34 cellular contexts compared by ENCODE assay signal in genomic region chr7:48617988-48618387, GRCh38.
DNase-seq lines count a peak whose midpoint lies in the region; ATAC-seq, FAIRE-seq and TF ChIP-seq lines count a peak whose summit lies in the region.
"Had no signal": no experiment of that assay in that cellular context is flagged by ENCODE, and none has a peak within 500 bp of the region (broad histone marks: within the 10 kb centered on the region; RNA-seq: fewer than 3 reads in every experiment).

No MANE protein-coding gene starts in this region.

- no peak overlapping the region for H3K4me2 ChIP-seq in DND-41 (ENCODE audit: insufficient read depth, low read length)
- H3K4me2 ChIP-seq in OCI-LY1 (ENCODE audit: low read length) = no peak overlapping the region

- H3K79me2 ChIP-seq in DND-41 (ENCODE audit: insufficient read depth, low read length) (no peaks in the 10 kb centered on the region), OCI-LY1 (ENCODE audit: insufficient read depth, low read length) (no peaks in the 10 kb centered on the region)

- H3K4me3 ChIP-seq in DND-41 (ENCODE audit: low read depth in 1 of 2, low read length in 2 of 2) (no peak overlapping the region), OCI-LY1 (ENCODE audit: low read depth, low read length, poor library complexity, severe bottlenecking) (no peak overlapping the region), bronchial epithelial cell (ENCODE audit: low read depth, low read length) (no peak overlapping the region)
- H3K4me3 ChIP-seq: dorsolateral prefrontal cortex, gastroesophageal sphincter, left lung, prostate gland, sigmoid colon, testis had no signal

- H4K20me1 ChIP-seq in DND-41 (ENCODE audit: insufficient read depth, low read length) = no peaks in the 10 kb centered on the region
- no peaks in the 10 kb centered on the region for H4K20me1 ChIP-seq in OCI-LY1 (ENCODE audit: insufficient read depth, low read length)

- no peaks in the 10 kb centered on the region for H3K36me3 ChIP-seq in DND-41 (ENCODE audit: insufficient read depth, low read length)
- no peaks in the 10 kb centered on the region for H3K36me3 ChIP-seq in OCI-LY1 (ENCODE audit: insufficient read depth, low read length)
- no peaks in the 10 kb centered on the region for H3K36me3 ChIP-seq in bronchial epithelial cell (ENCODE audit: control insufficient read depth, insufficient read depth, low read length)
- H3K36me3 ChIP-seq: gastroesophageal sphincter, left lung, prostate gland, sigmoid colon had no signal

- TF ChIP-seq CTCF in DND-41 (IDR thresholded peaks at IDR 0.05; ENCODE audit: borderline replicate concordance, extremely low read depth, low read length, poor library complexity, severe bottlenecking) (no peak), OCI-LY1 (IDR thresholded peaks at IDR 0.05; ENCODE audit: low read length) (peak; percentile 27; the same call in 1 of the 2 replicates), bronchial epithelial cell (IDR thresholded peaks at IDR 0.05; ENCODE audit: insufficient read depth, low read length, severe bottlenecking) (no peak)

- H3K9ac ChIP-seq in DND-41 (ENCODE audit: low read depth, low read length) (no peak overlapping the region), OCI-LY1 (ENCODE audit: low read length) (no peak overlapping the region)

- peak; percentile 72 for FAIRE-seq in bronchial epithelial cell (lab: Jason Lieb, UNC)
- FAIRE-seq: G401.6, GM19239, TTC549, urothelium cell line had no signal

- ATAC-seq in DND-41 (ENCODE audit: insufficient read depth, low read depth) = peak; percentile 24; the same call in 1 of the 3 replicates
- ATAC-seq in left colon = no peak
- ATAC-seq: gastroesophageal sphincter, left lung had no signal

- intact Hi-C loops in left colon (cut with DNase I, micrococcal nuclease) = no loop called here

- no peaks in the 10 kb centered on the region for H3K9me2 ChIP-seq in OCI-LY1 (ENCODE audit: low read depth, low read length)

- no peak overlapping the region for H3K27ac ChIP-seq in DND-41 (ENCODE audit: low read length)
- no peak overlapping the region for H3K27ac ChIP-seq in OCI-LY1 (ENCODE audit: low read depth, low read length, poor library complexity, severe bottlenecking)
- H3K27ac ChIP-seq: 22Rv1, dorsolateral prefrontal cortex, gastroesophageal sphincter, left lung, prostate gland, sigmoid colon, testis had no signal

- DNase-seq in DMS153 (lab: John Stamatoyannopoulos, UW) (peak; percentile 6), DMS153 treated with DMSO at 0.1 percent for 48 hours (lab: John Stamatoyannopoulos, UW; ENCODE audit: unreplicated experiment) (no peak), DND-41 (no peak), bronchial epithelial cell (ENCODE audit: low read depth) (no peak), left colon (no peak), GF-D8 (lab: John Stamatoyannopoulos, UW) (no peak), DMS79 treated with DMSO at 0.1 percent for 48 hours (lab: John Stamatoyannopoulos, UW) (no peak)
- DNase-seq: activated gamma-delta T cell treated with Interleukin-2 at 50 U/mL for 16 hours; activated T-cell treated with anti-CD3 and anti-CD28 coated beads, Interleukin-2, amount 50 U/mL, for 24 hours; cerebellar nuclear complex; dorsolateral prefrontal cortex; HCEC 1CT; hippocampal formation; immature natural killer cell; MV-4-11; naive B cell; NCI-H1436 treated with DMSO at 0.1 percent for 48 hours; NCI-H2107; NCI-H446; NK-92 treated with Interleukin-12 subunit alpha and Interleukin-12 subunit beta, amount 100 ng/mL, for 24 hours; RPMI8226; sigmoid colon; stimulated activated naive CD4-positive, alpha-beta T cell; T-helper 1 cell; testis had no signal

- H3K4me1 ChIP-seq in DND-41 (ENCODE audit: insufficient read depth, low read length) (no peaks in the 10 kb centered on the region), OCI-LY1 (ENCODE audit: insufficient read depth, low read length, severe bottlenecking) (no peaks in the 10 kb centered on the region)
- H3K4me1 ChIP-seq: gastroesophageal sphincter, left lung, prostate gland, sigmoid colon, testis had no signal

- no peaks in the 10 kb centered on the region for H3K27me3 ChIP-seq in DND-41 (ENCODE audit: insufficient read depth, low read length, poor library complexity)
- H3K27me3 ChIP-seq in OCI-LY1 (ENCODE audit: insufficient read depth, low read length) = no peaks in the 10 kb centered on the region; the same call in 1 of the 2 replicates
- no peaks in the 10 kb centered on the region for H3K27me3 ChIP-seq in bronchial epithelial cell (ENCODE audit: control insufficient read depth, insufficient read depth, low read length)
- H3K27me3 ChIP-seq: gastroesophageal sphincter, left lung, sigmoid colon, testis had no signal

- no peak overlapping the region for H2AFZ ChIP-seq in DND-41 (ENCODE audit: low read depth, low read length)
- H2AFZ ChIP-seq in OCI-LY1 (ENCODE audit: low read length) = no peak overlapping the region

- H3F3A ChIP-seq in OCI-LY1 (ENCODE audit: insufficient read depth, low read length) = no peaks in the 10 kb centered on the region

- no peaks in the 10 kb centered on the region for H3K9me3 ChIP-seq in DND-41 (ENCODE audit: insufficient read depth, low read length, severe bottlenecking)
- no peaks in the 10 kb centered on the region for H3K9me3 ChIP-seq in OCI-LY1 (ENCODE audit: low read length)
- H3K9me3 ChIP-seq: gastroesophageal sphincter, left lung, prostate gland, sigmoid colon, testis had no signal
